Comparison of ENCODE assay signal across 8 cellular contexts in the genomic region with DNA sequence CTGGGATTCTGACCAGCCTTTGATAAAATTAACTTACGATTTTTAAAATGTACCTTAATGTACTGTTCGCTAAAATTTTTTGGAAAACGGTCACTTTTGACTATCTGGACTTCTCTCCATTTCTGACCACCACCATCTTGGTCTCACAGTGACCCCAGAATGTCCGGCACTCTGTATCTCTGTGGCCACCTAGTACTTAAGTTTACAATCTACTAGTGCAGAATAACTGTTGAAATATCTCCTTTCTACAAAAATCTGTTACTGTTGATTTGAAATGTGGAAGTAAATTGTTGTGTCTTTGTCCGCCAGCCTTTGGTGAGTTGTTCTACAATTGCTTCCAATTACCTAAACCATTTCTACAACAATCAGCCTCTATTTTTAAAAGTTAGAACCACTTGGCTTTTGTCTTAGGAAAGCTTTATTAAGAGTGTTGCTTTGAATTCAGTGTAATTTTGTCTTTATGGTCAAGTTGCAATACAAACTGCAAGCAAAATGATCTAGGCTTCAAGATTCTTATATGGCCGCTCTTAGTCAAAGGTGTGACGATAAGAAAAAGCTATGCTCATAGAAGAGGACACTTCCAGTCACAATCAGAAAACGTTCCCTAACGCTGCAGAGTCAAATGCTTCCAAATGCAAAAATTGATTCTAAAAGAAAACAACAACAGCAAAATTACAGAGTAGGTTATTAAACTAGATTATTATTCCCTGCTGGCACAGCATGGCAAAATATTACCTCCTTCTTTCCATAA.
"Had no signal": no experiment of that assay in that cellular context is flagged by ENCODE, and none has a peak within 500 bp of the region (broad histone marks: within the 10 kb centered on the region; RNA-seq: fewer than 3 reads in every experiment).

No MANE protein-coding gene starts in this region.

- DNase-seq: GDM1, GF-D8 had no signal

- FAIRE-seq: G401.6, GM12878, GM12891, GM12892, GM18507, GM19239 had no signal

- H3K4me3 ChIP-seq: GM12878 had no signal
